1 cellular context compared by ENCODE assay signal in the genomic region with DNA sequence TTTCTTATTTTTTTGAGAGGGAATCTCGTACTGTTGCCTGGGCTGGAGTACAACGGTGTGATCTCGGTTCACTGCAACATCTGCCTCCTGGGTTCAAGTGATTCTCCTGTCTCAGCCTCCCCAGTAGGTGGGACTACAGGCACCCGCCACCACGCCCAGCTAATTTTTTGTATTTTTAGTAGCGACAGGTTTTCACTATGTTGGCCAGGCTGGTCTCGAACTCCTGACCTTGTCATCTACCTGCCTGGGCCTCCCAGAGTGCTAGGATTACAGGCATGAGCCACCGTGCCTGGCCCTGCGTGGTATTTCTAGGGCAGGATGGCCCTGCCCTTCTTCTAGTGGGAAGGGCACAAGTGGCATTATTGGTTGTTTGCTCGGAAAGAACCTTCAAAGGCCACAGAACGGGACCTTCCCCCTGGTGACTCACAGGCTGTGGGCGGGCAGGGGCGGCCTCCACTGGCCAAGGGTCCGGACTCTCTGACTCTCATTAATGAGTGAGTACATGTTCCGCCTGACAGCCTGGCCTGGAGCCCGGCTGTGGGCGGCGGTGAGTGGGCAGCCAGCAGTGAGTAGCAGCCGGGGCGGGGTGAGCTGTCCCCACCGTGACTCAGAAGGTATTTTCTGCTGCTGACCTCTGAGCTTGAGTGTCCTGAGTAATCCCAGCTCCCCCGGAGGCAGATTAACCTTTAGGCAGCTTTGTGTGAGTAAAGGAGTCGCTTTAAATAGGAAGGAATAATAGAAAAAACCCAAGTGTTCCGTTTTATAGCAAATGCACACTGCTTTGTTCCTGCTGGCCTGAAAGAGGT.
TF ChIP-seq lines count a peak whose summit lies in the region.

No MANE protein-coding gene starts in this region.

TF ChIP-seq in A549, 52 proteins besides CTCF, POLR2A, EP300 and RAD21 (continued from another document):
- TF ChIP-seq, protein P1, sequence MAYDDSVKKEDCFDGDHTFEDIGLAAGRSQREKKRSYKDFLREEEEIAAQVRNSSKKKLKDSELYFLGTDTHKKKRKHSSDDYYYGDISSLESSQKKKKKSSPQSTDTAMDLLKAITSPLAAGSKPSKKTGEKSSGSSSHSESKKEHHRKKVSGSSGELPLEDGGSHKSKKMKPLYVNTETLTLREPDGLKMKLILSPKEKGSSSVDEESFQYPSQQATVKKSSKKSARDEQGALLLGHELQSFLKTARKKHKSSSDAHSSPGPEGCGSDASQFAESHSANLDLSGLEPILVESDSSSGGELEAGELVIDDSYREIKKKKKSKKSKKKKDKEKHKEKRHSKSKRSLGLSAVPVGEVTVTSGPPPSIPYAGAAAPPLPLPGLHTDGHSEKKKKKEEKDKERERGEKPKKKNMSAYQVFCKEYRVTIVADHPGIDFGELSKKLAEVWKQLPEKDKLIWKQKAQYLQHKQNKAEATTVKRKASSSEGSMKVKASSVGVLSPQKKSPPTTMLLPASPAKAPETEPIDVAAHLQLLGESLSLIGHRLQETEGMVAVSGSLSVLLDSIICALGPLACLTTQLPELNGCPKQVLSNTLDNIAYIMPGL (CRISPR knock-in tag; IDR thresholded peaks at IDR 0.05; ENCODE audit: borderline replicate concordance) = no peak
- TF ChIP-seq, protein P2, sequence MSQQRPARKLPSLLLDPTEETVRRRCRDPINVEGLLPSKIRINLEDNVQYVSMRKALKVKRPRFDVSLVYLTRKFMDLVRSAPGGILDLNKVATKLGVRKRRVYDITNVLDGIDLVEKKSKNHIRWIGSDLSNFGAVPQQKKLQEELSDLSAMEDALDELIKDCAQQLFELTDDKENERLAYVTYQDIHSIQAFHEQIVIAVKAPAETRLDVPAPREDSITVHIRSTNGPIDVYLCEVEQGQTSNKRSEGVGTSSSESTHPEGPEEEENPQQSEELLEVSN (IDR thresholded peaks at IDR 0.05; ENCODE audit: borderline replicate concordance, low read depth) = no peak
- TF ChIP-seq, protein P3, sequence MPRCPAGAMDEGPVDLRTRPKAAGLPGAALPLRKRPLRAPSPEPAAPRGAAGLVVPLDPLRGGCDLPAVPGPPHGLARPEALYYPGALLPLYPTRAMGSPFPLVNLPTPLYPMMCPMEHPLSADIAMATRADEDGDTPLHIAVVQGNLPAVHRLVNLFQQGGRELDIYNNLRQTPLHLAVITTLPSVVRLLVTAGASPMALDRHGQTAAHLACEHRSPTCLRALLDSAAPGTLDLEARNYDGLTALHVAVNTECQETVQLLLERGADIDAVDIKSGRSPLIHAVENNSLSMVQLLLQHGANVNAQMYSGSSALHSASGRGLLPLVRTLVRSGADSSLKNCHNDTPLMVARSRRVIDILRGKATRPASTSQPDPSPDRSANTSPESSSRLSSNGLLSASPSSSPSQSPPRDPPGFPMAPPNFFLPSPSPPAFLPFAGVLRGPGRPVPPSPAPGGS (IDR thresholded peaks at IDR 0.05) = no peak; the same call in 2 of the 3 replicates
- TF ChIP-seq FOXS1 (CRISPR knock-in tag; IDR thresholded peaks at IDR 0.05) (no peak), ZSCAN20 (CRISPR knock-in tag; IDR thresholded peaks at IDR 0.05) (no peak)
